In genomic region chr13:97895383-97895782, GRCh38 we compare ENCODE assay signal across 19 cellular contexts. TPM values are rescaled to one million over a fixed set of nuclear protein-coding genes. Genes with fewer than 3 reads are reported as not detected.
DNase-seq lines count a peak whose midpoint lies in the region; ATAC-seq, FAIRE-seq and TF ChIP-seq lines count a peak whose summit lies in the region.
"Had no signal": no experiment of that assay in that cellular context is flagged by ENCODE, and none has a peak within 500 bp of the region (broad histone marks: within the 10 kb centered on the region; RNA-seq: fewer than 3 reads in every experiment).

No MANE protein-coding gene starts in this region.

- no peaks in the 10 kb centered on the region; the same call in 1 of the 2 replicates for H3K27me3 Mint-ChIP-seq in WTC11 (ENCODE audit: low read depth)

- H3K36me3 ChIP-seq in effector memory CD4-positive, alpha-beta T cell (ENCODE audit: control insufficient read depth, insufficient read depth, low read length) = no peaks in the 10 kb centered on the region
- H3K36me3 ChIP-seq: HAP-1 had no signal

- peaks cover 28% of the 10 kb centered on the region for H3K9me3 Mint-ChIP-seq in WTC11
- H3K9me3 Mint-ChIP-seq: HFFc6 had no signal

- no peaks in the 10 kb centered on the region for H3K9me3 ChIP-seq in effector memory CD4-positive, alpha-beta T cell (ENCODE audit: control insufficient read depth, low read length)
- H3K9me3 ChIP-seq: Caco-2, HAP-1 had no signal

- H3K4me3 ChIP-seq in effector memory CD4-positive, alpha-beta T cell (ENCODE audit: insufficient read depth, low read depth, low read length, poor library complexity, severe bottlenecking) = no peak overlapping the region
- H3K4me3 ChIP-seq: HAP-1 had no signal

- no peak for TF ChIP-seq CTCF in WTC11 (IDR thresholded peaks at IDR 0.05)

- no peaks in the 10 kb centered on the region for H3K4me1 Mint-ChIP-seq in WTC11

- H3K4me1 ChIP-seq in effector memory CD4-positive, alpha-beta T cell (ENCODE audit: control insufficient read depth, insufficient read depth, low read length, poor library complexity, severe bottlenecking) = no peaks in the 10 kb centered on the region
- H3K4me1 ChIP-seq: Caco-2, HAP-1 had no signal

- CTCF ChIA-PET in WTC11 (lab: Charles Lee) = no interaction called here

- H3K4me3 Mint-ChIP-seq in WTC11 = no peak overlapping the region
- H3K4me3 Mint-ChIP-seq: CD8-positive, alpha-beta T cell; HFFc6 had no signal

- H3K27me3 ChIP-seq in effector memory CD4-positive, alpha-beta T cell (replicated peaks; ENCODE audit: control insufficient read depth, insufficient read depth, low read length, poor library complexity, severe bottlenecking) = no peaks in the 10 kb centered on the region

- peaks cover 8% of the 10 kb centered on the region for H3K36me3 Mint-ChIP-seq in WTC11
- H3K36me3 Mint-ChIP-seq: CD8-positive, alpha-beta T cell had no signal

- ATAC-seq in WTC11 = no peak
- ATAC-seq: CD8-positive, alpha-beta T cell had no signal

- H3K27ac Mint-ChIP-seq in WTC11 = no peak overlapping the region
- H3K27ac Mint-ChIP-seq: CD8-positive, alpha-beta T cell; HFFc6 had no signal

- DNase-seq in WTC11 (ENCODE audit: low spot score) = no peak
- DNase-seq in frontal cortex (ENCODE audit: low spot score in 2 of 2) = no peak
- no peak for DNase-seq in GDM1 (lab: John Stamatoyannopoulos, UW)
- no peak for DNase-seq in effector memory CD4-positive, alpha-beta T cell
- no peak for DNase-seq in NAMALWA (ENCODE audit: low spot score)
- no peak for DNase-seq in NCI-H748 (lab: John Stamatoyannopoulos, UW; ENCODE audit: unreplicated experiment)
- DNase-seq: 8988T; C1 segment of cervical spinal cord; Caco-2; CD8-positive, alpha-beta T cell; DMS153; DND-41; GF-D8; GOT3; HFFc6 had no signal

- H3K27ac ChIP-seq in effector memory CD4-positive, alpha-beta T cell (ENCODE audit: insufficient read depth, low read length, poor library complexity, severe bottlenecking) = no peak overlapping the region

- POLR2A ChIA-PET in WTC11 (lab: Charles Lee) = no interaction called here

- FAIRE-seq in G401.6 (lab: Jason Lieb, UNC) (peak; percentile 89), frontal cortex (lab: Jason Lieb, UNC) (peak; percentile 71)
- FAIRE-seq: GM12891, H54 had no signal

TF ChIP-seq in WTC11, 78 proteins besides CTCF, POLR2A, EP300 and RAD21:
- TF ChIP-seq ZBTB43 (CRISPR knock-in tag; IDR thresholded peaks at IDR 0.05) = no peak
- TF ChIP-seq HMGA2 (CRISPR knock-in tag; IDR thresholded peaks at IDR 0.05) = peak; percentile 94; the same call in 1 of the 2 replicates

RNA-seq across cellular contexts. Expression of gene IPO5, which starts 58.1 kb away (rescaled TPM):
- total RNA-seq in WTC11 (2021) (275 to 301 TPM (median 280 TPM) in 3 replicates), frontal cortex (302 TPM)
